In the genomic region with DNA sequence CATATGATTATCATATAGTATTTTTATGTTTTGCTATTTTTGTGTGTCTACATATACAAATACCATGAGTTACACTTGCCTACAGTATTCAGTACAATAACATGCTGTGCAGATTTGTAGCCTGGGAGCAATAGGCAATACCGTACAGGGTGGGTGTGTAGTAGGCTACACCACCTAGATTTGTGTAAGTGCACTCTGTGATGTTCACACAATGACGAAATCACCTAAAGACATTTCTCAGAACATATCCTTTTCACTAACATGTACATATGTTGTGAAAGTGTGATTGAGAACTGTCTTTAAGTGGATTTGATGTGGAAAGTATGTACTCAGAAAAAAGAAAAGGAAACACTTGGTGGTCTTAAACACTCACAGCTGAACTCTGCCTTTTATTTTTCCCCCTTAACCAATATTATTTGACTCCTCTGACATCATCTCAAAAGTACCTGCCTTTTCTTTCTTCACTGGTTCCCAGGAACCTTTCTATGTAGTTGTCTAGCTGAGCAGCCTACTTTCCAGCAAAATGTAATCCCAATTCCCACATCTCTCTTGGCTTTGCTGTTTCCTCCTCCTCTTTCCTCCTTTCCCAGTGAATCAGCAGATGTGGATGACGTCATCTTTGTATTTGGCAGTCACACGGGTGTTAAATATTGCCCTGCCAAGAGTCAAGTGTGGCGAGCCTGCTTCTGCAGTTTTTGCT, we compare ENCODE assay signal across 1 cellular context.
TF ChIP-seq lines count a peak whose summit lies in the region.

No MANE protein-coding gene starts in this region.

TF ChIP-seq in K562, 482 proteins besides CTCF, POLR2A, EP300 and RAD21 (continued from another document and continues in another):
- TF ChIP-seq, protein P1, sequence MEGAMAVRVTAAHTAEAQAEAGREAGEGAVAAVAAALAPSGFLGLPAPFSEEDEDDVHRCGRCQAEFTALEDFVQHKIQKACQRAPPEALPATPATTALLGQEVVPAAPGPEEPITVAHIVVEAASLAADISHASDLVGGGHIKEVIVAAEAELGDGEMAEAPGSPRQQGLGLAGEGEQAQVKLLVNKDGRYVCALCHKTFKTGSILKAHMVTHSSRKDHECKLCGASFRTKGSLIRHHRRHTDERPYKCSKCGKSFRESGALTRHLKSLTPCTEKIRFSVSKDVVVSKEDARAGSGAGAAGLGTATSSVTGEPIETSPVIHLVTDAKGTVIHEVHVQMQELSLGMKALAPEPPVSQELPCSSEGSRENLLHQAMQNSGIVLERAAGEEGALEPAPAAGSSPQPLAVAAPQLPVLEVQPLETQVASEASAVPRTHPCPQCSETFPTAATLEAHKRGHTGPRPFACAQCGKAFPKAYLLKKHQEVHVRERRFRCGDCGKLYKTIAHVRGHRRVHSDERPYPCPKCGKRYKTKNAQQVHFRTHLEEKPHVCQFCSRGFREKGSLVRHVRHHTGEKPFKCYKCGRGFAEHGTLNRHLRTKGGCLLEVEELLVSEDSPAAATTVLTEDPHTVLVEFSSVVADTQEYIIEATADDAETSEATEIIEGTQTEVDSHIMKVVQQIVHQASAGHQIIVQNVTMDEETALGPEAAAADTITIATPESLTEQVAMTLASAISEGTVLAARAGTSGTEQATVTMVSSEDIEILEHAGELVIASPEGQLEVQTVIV (CRISPR knock-in tag; IDR thresholded peaks at IDR 0.05; ENCODE audit: borderline replicate concordance): no peak
- TF ChIP-seq, protein P2, sequence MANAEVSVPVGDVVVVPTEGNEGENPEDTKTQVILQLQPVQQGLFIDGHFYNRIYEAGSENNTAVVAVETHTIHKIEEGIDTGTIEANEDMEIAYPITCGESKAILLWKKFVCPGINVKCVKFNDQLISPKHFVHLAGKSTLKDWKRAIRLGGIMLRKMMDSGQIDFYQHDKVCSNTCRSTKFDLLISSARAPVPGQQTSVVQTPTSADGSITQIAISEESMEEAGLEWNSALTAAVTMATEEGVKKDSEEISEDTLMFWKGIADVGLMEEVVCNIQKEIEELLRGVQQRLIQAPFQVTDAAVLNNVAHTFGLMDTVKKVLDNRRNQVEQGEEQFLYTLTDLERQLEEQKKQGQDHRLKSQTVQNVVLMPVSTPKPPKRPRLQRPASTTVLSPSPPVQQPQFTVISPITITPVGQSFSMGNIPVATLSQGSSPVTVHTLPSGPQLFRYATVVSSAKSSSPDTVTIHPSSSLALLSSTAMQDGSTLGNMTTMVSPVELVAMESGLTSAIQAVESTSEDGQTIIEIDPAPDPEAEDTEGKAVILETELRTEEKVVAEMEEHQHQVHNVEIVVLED (CRISPR knock-in tag; IDR thresholded peaks at IDR 0.05): no peak; the same call in 1 of the 2 replicates
- TF ChIP-seq, protein P3, sequence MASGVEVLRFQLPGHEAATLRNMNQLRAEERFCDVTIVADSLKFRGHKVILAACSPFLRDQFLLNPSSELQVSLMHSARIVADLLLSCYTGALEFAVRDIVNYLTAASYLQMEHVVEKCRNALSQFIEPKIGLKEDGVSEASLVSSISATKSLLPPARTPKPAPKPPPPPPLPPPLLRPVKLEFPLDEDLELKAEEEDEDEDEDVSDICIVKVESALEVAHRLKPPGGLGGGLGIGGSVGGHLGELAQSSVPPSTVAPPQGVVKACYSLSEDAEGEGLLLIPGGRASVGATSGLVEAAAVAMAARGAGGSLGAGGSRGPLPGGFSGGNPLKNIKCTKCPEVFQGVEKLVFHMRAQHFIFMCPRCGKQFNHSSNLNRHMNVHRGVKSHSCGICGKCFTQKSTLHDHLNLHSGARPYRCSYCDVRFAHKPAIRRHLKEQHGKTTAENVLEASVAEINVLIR (CRISPR knock-in tag; IDR thresholded peaks at IDR 0.05): peak; percentile 40; the same call in 1 of the 2 replicates
- TF ChIP-seq NBN (IDR thresholded peaks at IDR 0.05; ENCODE audit: low read depth) (0 out of 2 replicates have a peak, but pooled peaks have one; percentile 65), KDM2B (CRISPR knock-in tag; IDR thresholded peaks at IDR 0.05) (no peak), HCFC1 (IDR thresholded peaks at IDR 0.05; ENCODE audit: low read depth, low read length) (no peak), FOXK1 (CRISPR knock-in tag; IDR thresholded peaks at IDR 0.05; ENCODE audit: borderline replicate concordance) (no peak), ZNF408 (CRISPR knock-in tag; IDR thresholded peaks at IDR 0.05; ENCODE audit: low read depth) (no peak), NONO (IDR thresholded peaks at IDR 0.05; ENCODE audit: low read depth in 2 of 2, low read length in 1 of 2) (no peak), EGR1 (conservative IDR thresholded peaks at IDR 0.05) (no peak; the same call in 1 of the 2 replicates), KLF1 (tag; IDR thresholded peaks at IDR 0.05) (no peak), ZNF140 (CRISPR knock-in tag; IDR thresholded peaks at IDR 0.05) (no peak), BHLHE40 (IDR thresholded peaks at IDR 0.05; ENCODE audit: low read length) (no peak), NFRKB (IDR thresholded peaks at IDR 0.05; ENCODE audit: low read depth) (no peak), ZNF668 (CRISPR knock-in tag; IDR thresholded peaks at IDR 0.05) (no peak), CC2D1A (IDR thresholded peaks at IDR 0.05) (no peak), CBFA2T2 (conservative IDR thresholded peaks at IDR 0.05) (no peak), POLR2G (IDR thresholded peaks at IDR 0.05; ENCODE audit: low read depth, low read length) (no peak), SREBF1 (IDR thresholded peaks at IDR 0.05; ENCODE audit: borderline replicate concordance, low read depth, low read length) (no peak)
- TF ChIP-seq, protein P4, sequence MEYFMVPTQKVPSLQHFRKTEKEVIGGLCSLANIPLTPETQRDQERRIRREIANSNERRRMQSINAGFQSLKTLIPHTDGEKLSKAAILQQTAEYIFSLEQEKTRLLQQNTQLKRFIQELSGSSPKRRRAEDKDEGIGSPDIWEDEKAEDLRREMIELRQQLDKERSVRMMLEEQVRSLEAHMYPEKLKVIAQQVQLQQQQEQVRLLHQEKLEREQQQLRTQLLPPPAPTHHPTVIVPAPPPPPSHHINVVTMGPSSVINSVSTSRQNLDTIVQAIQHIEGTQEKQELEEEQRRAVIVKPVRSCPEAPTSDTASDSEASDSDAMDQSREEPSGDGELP (CRISPR knock-in tag; IDR thresholded peaks at IDR 0.05; ENCODE audit: borderline replicate concordance): no peak
- TF ChIP-seq, protein P5, sequence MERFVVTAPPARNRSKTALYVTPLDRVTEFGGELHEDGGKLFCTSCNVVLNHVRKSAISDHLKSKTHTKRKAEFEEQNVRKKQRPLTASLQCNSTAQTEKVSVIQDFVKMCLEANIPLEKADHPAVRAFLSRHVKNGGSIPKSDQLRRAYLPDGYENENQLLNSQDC (CRISPR knock-in tag; IDR thresholded peaks at IDR 0.05): no peak
- TF ChIP-seq, protein P6, sequence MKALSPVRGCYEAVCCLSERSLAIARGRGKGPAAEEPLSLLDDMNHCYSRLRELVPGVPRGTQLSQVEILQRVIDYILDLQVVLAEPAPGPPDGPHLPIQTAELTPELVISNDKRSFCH (CRISPR knock-in tag; IDR thresholded peaks at IDR 0.05): no peak
- TF ChIP-seq, protein P6 (tag; IDR thresholded peaks at IDR 0.05): no peak
- TF ChIP-seq, protein P7, sequence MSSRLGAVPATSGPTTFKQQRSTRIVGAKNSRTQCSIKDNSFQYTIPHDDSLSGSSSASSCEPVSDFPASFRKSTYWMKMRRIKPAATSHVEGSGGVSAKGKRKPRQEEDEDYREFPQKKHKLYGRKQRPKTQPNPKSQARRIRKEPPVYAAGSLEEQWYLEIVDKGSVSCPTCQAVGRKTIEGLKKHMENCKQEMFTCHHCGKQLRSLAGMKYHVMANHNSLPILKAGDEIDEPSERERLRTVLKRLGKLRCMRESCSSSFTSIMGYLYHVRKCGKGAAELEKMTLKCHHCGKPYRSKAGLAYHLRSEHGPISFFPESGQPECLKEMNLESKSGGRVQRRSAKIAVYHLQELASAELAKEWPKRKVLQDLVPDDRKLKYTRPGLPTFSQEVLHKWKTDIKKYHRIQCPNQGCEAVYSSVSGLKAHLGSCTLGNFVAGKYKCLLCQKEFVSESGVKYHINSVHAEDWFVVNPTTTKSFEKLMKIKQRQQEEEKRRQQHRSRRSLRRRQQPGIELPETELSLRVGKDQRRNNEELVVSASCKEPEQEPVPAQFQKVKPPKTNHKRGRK (tag; IDR thresholded peaks at IDR 0.05): no peak
- TF ChIP-seq, protein P8, sequence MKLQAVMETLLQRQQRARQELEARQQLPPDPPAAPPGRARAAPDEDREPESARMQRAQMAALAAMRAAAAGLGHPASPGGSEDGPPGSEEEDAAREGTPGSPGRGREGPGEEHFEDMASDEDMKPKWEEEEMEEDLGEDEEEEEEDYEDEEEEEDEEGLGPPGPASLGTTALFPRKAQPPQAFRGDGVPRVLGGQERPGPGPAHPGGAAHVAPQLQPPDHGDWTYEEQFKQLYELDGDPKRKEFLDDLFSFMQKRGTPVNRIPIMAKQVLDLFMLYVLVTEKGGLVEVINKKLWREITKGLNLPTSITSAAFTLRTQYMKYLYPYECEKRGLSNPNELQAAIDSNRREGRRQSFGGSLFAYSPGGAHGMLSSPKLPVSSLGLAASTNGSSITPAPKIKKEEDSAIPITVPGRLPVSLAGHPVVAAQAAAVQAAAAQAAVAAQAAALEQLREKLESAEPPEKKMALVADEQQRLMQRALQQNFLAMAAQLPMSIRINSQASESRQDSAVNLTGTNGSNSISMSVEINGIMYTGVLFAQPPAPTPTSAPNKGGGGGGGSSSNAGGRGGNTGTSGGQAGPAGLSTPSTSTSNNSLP (IDR thresholded peaks at IDR 0.05; ENCODE audit: borderline replicate concordance, low read depth, low read length): no peak
- TF ChIP-seq, protein P9, sequence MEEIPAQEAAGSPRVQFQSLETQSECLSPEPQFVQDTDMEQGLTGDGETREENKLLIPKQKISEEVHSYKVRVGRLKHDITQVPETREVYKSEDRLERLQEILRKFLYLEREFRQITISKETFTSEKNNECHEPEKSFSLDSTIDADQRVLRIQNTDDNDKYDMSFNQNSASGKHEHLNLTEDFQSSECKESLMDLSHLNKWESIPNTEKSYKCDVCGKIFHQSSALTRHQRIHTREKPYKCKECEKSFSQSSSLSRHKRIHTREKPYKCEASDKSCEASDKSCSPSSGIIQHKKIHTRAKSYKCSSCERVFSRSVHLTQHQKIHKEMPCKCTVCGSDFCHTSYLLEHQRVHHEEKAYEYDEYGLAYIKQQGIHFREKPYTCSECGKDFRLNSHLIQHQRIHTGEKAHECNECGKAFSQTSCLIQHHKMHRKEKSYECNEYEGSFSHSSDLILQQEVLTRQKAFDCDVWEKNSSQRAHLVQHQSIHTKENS (CRISPR knock-in tag; IDR thresholded peaks at IDR 0.05): no peak
- TF ChIP-seq, protein P10, sequence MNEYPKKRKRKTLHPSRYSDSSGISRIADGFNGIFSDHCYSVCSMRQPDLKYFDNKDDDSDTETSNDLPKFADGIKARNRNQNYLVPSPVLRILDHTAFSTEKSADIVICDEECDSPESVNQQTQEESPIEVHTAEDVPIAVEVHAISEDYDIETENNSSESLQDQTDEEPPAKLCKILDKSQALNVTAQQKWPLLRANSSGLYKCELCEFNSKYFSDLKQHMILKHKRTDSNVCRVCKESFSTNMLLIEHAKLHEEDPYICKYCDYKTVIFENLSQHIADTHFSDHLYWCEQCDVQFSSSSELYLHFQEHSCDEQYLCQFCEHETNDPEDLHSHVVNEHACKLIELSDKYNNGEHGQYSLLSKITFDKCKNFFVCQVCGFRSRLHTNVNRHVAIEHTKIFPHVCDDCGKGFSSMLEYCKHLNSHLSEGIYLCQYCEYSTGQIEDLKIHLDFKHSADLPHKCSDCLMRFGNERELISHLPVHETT (CRISPR knock-in tag; conservative IDR thresholded peaks at IDR 0.05 in 1 of 2, IDR thresholded peaks at IDR 0.05 in 1 of 2): no peak
- TF ChIP-seq, protein P11, sequence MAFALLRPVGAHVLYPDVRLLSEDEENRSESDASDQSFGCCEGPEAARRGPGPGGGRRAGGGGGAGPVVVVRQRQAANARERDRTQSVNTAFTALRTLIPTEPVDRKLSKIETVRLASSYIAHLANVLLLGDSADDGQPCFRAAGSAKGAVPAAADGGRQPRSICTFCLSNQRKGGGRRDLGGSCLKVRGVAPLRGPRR (CRISPR knock-in tag; IDR thresholded peaks at IDR 0.05): no peak
- TF ChIP-seq, protein P12, sequence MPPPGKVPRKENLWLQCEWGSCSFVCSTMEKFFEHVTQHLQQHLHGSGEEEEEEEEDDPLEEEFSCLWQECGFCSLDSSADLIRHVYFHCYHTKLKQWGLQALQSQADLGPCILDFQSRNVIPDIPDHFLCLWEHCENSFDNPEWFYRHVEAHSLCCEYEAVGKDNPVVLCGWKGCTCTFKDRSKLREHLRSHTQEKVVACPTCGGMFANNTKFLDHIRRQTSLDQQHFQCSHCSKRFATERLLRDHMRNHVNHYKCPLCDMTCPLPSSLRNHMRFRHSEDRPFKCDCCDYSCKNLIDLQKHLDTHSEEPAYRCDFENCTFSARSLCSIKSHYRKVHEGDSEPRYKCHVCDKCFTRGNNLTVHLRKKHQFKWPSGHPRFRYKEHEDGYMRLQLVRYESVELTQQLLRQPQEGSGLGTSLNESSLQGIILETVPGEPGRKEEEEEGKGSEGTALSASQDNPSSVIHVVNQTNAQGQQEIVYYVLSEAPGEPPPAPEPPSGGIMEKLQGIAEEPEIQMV (tag; conservative IDR thresholded peaks at IDR 0.05; ENCODE audit: low read depth): no peak
- TF ChIP-seq, protein P13, sequence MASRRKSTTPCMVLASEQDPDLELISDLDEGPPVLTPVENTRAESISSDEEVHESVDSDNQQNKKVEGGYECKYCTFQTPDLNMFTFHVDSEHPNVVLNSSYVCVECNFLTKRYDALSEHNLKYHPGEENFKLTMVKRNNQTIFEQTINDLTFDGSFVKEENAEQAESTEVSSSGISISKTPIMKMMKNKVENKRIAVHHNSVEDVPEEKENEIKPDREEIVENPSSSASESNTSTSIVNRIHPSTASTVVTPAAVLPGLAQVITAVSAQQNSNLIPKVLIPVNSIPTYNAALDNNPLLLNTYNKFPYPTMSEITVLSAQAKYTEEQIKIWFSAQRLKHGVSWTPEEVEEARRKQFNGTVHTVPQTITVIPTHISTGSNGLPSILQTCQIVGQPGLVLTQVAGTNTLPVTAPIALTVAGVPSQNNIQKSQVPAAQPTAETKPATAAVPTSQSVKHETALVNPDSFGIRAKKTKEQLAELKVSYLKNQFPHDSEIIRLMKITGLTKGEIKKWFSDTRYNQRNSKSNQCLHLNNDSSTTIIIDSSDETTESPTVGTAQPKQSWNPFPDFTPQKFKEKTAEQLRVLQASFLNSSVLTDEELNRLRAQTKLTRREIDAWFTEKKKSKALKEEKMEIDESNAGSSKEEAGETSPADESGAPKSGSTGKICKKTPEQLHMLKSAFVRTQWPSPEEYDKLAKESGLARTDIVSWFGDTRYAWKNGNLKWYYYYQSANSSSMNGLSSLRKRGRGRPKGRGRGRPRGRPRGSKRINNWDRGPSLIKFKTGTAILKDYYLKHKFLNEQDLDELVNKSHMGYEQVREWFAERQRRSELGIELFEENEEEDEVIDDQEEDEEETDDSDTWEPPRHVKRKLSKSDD (conservative IDR thresholded peaks at IDR 0.05; ENCODE audit: low read length): no peak
